ENCODE assay signal across 1 cellular context in genomic region chr5:43348207-43348606, GRCh38.
TF ChIP-seq lines count a peak whose summit lies in the region.

No MANE protein-coding gene starts in this region.

TF ChIP-seq in HepG2, 621 proteins besides CTCF, POLR2A, EP300 and RAD21 (continues in another document):
- TF ChIP-seq NAIF1 (CRISPR knock-in tag; IDR thresholded peaks at IDR 0.05; ENCODE audit: borderline replicate concordance) (no peak), PRDM10 (CRISPR knock-in tag; IDR thresholded peaks at IDR 0.05; ENCODE audit: low read depth) (no peak), FOXA3 (CRISPR knock-in tag; IDR thresholded peaks at IDR 0.05) (peak; percentile 66), AKAP8 (CRISPR knock-in tag; IDR thresholded peaks at IDR 0.05) (no peak), GLMP (CRISPR knock-in tag; IDR thresholded peaks at IDR 0.05; ENCODE audit: borderline replicate concordance) (no peak), SOX6 (IDR thresholded peaks at IDR 0.05) (no peak), SOX6 (CRISPR knock-in tag; IDR thresholded peaks at IDR 0.05) (peak; percentile 71), FOXO4 (CRISPR knock-in tag; conservative IDR thresholded peaks at IDR 0.05) (no peak), RBM39 (IDR thresholded peaks at IDR 0.05; ENCODE audit: low read depth, low read length, poor library complexity, severe bottlenecking) (no peak), HMG20B (CRISPR knock-in tag; conservative IDR thresholded peaks at IDR 0.05) (no peak), ZNF772 (CRISPR knock-in tag; IDR thresholded peaks at IDR 0.05) (no peak), ZNF616 (CRISPR knock-in tag; IDR thresholded peaks at IDR 0.05; ENCODE audit: low read depth) (peak; percentile 67; the same call in 1 of the 2 replicates), ZNF580 (CRISPR knock-in tag; IDR thresholded peaks at IDR 0.05; ENCODE audit: borderline replicate concordance, low read depth) (no peak), RCOR2 (CRISPR knock-in tag; IDR thresholded peaks at IDR 0.05) (no peak), ZNF326 (CRISPR knock-in tag; IDR thresholded peaks at IDR 0.05; ENCODE audit: borderline replicate concordance) (no peak), UBTF (CRISPR knock-in tag; IDR thresholded peaks at IDR 0.05) (no peak), CREB1 (IDR thresholded peaks at IDR 0.05) (no peak), CREB1 (CRISPR knock-in tag; IDR thresholded peaks at IDR 0.05) (no peak), SETDB1 (CRISPR knock-in tag; IDR thresholded peaks at IDR 0.05; ENCODE audit: borderline replicate concordance) (no peak), SNAI1 (CRISPR knock-in tag; IDR thresholded peaks at IDR 0.05; ENCODE audit: borderline replicate concordance) (no peak), TOPORS (CRISPR knock-in tag; IDR thresholded peaks at IDR 0.05) (no peak), CHCHD3 (CRISPR knock-in tag; IDR thresholded peaks at IDR 0.05) (no peak), ZNF768 (CRISPR knock-in tag; IDR thresholded peaks at IDR 0.05) (no peak), FOXJ3 (CRISPR knock-in tag; IDR thresholded peaks at IDR 0.05; ENCODE audit: borderline replicate concordance) (peak; percentile 68; the same call in 1 of the 2 replicates)
- TF ChIP-seq, protein P1, sequence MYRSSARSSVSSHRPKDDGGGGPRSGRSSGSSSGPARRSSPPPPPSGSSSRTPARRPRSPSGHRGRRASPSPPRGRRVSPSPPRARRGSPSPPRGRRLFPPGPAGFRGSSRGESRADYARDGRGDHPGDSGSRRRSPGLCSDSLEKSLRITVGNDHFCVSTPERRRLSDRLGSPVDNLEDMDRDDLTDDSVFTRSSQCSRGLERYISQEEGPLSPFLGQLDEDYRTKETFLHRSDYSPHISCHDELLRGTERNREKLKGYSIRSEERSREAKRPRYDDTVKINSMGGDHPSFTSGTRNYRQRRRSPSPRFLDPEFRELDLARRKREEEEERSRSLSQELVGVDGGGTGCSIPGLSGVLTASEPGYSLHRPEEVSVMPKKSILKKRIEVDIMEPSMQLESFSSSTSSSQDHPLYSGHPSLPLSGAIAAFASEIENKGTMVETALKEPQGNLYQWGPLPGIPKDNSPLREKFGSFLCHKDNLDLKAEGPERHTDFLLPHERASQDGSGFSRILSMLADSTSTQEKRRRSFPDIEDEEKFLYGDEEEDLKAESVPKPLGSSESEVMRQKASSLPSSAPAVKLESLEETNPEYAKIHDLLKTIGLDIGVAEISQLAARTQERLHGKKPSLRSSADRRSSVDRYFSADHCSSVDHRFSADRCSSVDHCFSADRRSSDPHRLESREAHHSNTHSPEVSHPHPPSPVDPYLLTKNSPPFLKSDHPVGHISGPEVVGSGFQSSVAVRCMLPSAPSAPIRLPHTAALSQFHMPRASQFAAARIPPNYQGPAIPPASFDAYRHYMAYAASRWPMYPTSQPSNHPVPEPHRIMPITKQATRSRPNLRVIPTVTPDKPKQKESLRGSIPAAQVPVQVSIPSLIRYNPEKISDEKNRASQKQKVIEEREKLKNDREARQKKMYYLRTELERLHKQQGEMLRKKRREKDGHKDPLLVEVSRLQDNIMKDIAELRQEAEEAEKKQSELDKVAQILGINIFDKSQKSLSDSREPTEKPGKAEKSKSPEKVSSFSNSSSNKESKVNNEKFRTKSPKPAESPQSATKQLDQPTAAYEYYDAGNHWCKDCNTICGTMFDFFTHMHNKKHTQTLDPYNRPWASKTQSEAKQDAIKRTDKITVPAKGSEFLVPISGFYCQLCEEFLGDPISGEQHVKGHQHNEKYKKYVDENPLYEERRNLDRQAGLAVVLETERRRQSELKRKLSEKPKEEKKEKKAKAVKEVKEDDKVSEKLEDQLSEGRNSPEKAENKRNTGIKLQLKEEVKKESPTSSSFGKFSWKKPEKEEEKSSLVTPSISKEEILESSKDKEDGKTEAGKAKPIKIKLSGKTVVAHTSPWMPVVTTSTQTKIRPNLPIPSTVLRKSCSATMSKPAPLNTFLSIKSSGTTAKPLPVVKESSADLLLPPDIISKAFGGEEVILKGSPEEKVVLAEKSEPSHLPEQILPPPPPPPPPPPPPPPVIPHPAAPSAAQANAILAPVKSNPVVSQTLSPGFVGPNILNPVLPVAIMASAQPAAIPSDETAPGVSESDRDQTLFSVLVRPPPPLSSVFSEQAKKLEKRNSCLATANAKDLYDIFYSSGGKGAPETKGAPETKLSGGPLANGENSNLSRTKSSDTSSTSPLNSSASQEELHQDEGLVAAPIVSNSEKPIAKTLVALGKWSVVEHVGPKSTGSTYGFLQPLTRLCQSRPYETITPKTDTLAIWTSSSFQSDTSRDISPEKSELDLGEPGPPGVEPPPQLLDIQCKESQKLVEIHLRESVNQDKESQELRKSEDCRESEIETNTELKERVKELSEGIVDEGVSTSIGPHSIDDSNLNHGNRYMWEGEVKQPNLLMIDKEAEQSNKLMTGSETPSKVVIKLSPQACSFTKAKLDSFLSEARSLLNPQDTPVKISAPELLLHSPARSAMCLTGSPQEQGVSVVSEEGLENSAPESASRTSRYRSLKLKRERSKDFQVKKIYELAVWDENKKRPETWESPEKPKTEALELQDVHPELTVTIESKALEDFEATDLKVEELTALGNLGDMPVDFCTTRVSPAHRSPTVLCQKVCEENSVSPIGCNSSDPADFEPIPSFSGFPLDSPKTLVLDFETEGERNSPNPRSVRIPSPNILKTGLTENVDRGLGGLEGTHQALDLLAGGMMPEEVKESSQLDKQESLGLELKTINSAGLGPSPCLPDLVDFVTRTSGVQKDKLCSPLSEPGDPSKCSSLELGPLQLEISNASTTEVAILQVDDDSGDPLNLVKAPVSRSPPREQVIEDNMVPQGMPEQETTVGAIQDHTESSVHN (CRISPR knock-in tag; IDR thresholded peaks at IDR 0.05), result no peak
- TF ChIP-seq, protein P2, sequence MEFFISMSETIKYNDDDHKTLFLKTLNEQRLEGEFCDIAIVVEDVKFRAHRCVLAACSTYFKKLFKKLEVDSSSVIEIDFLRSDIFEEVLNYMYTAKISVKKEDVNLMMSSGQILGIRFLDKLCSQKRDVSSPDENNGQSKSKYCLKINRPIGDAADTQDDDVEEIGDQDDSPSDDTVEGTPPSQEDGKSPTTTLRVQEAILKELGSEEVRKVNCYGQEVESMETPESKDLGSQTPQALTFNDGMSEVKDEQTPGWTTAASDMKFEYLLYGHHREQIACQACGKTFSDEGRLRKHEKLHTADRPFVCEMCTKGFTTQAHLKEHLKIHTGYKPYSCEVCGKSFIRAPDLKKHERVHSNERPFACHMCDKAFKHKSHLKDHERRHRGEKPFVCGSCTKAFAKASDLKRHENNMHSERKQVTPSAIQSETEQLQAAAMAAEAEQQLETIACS (CRISPR knock-in tag; IDR thresholded peaks at IDR 0.05), result no peak
- TF ChIP-seq, protein P3, sequence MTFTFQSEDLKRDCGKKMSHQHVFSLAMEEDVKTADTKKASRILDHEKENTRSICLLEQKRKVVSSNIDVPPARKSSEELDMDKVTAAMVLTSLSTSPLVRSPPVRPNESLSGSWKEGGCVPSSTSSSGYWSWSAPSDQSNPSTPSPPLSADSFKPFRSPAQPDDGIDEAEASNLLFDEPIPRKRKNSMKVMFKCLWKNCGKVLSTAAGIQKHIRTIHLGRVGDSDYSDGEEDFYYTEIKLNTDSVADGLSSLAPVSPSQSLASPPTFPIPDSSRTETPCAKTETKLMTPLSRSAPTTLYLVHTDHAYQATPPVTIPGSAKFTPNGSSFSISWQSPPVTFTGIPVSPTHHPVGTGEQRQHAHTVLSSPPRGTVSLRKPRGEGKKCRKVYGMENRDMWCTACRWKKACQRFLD (CRISPR knock-in tag; IDR thresholded peaks at IDR 0.05; ENCODE audit: borderline replicate concordance), result no peak
- TF ChIP-seq, protein P4, sequence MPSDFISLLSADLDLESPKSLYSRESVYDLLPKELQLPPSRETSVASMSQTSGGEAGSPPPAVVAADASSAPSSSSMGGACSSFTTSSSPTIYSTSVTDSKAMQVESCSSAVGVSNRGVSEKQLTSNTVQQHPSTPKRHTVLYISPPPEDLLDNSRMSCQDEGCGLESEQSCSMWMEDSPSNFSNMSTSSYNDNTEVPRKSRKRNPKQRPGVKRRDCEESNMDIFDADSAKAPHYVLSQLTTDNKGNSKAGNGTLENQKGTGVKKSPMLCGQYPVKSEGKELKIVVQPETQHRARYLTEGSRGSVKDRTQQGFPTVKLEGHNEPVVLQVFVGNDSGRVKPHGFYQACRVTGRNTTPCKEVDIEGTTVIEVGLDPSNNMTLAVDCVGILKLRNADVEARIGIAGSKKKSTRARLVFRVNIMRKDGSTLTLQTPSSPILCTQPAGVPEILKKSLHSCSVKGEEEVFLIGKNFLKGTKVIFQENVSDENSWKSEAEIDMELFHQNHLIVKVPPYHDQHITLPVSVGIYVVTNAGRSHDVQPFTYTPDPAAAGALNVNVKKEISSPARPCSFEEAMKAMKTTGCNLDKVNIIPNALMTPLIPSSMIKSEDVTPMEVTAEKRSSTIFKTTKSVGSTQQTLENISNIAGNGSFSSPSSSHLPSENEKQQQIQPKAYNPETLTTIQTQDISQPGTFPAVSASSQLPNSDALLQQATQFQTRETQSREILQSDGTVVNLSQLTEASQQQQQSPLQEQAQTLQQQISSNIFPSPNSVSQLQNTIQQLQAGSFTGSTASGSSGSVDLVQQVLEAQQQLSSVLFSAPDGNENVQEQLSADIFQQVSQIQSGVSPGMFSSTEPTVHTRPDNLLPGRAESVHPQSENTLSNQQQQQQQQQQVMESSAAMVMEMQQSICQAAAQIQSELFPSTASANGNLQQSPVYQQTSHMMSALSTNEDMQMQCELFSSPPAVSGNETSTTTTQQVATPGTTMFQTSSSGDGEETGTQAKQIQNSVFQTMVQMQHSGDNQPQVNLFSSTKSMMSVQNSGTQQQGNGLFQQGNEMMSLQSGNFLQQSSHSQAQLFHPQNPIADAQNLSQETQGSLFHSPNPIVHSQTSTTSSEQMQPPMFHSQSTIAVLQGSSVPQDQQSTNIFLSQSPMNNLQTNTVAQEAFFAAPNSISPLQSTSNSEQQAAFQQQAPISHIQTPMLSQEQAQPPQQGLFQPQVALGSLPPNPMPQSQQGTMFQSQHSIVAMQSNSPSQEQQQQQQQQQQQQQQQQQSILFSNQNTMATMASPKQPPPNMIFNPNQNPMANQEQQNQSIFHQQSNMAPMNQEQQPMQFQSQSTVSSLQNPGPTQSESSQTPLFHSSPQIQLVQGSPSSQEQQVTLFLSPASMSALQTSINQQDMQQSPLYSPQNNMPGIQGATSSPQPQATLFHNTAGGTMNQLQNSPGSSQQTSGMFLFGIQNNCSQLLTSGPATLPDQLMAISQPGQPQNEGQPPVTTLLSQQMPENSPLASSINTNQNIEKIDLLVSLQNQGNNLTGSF (CRISPR knock-in tag; IDR thresholded peaks at IDR 0.05), result no peak
- TF ChIP-seq, protein P5, sequence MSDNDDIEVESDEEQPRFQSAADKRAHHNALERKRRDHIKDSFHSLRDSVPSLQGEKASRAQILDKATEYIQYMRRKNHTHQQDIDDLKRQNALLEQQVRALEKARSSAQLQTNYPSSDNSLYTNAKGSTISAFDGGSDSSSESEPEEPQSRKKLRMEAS (IDR thresholded peaks at IDR 0.05), result peak; percentile 39; the same call in 1 of the 2 replicates
